8 cellular contexts compared by ENCODE assay signal in genomic region chr3:23806322-23807160, GRCh38. TPM values are rescaled to one million over a fixed set of nuclear protein-coding genes. Genes with fewer than 3 reads are reported as not detected.
A peak's percentile ranks its signal among the peaks of the same experiment; 100 is the strongest.
DNase-seq lines count a peak whose midpoint lies in the region; ATAC-seq, FAIRE-seq and TF ChIP-seq lines count a peak whose summit lies in the region.

No MANE protein-coding gene starts in this region.

- POLR2A ChIA-PET in HepG2 (lab: Yijun Ruan, JAX) = interaction anchor here (1.6 kb wide), 1 partner anchor 111 kb away, joined by 4 read pairs; no protein-coding TSS in a partner anchor

- H3K27ac ChIP-seq in colonic mucosa (peak overlapping the region; percentile 67), HepG2 (ENCODE audit: extremely low read length, insufficient read depth, low read length) (peak overlapping the region; percentile 64)

- H3K4me1 Mint-ChIP-seq in T-helper 17 cell = peaks cover 42% of the 10 kb centered on the region
- H3K4me1 Mint-ChIP-seq in stimulated activated naive CD8-positive, alpha-beta T cell treated with anti-CD3 and anti-CD28 coated beads, Interleukin-15, amount 100 ng/mL, for 72 hours = peaks cover 50% of the 10 kb centered on the region

- CTCF ChIA-PET in HepG2 (lab: Yijun Ruan, JAX; ENCODE audit: low intra/inter-chr PET ratio, low total read pairs) = no interaction called here

- FAIRE-seq in HepG2 (lab: Jason Lieb, UNC) = no peak

- in situ Hi-C loops in HepG2 (cut with HindIII; ENCODE audit: extremely low pct_ligation_motif_present, low pct_unique_long_range_greater_than_20kb) = no loop called here

- no peak for TF ChIP-seq RAD21 in HepG2 (CRISPR knock-in tag; IDR thresholded peaks at IDR 0.05)

- peak overlapping the region; percentile 69 for H3K4me2 ChIP-seq in HepG2 (ENCODE audit: low read depth, low read length)

- no peak for TF ChIP-seq POLR2A in HepG2 (IDR thresholded peaks at IDR 0.05; ENCODE audit: insufficient read depth in 1 of 2, low read depth in 2 of 2, low read length in 2 of 2)

- H2AFZ ChIP-seq in HepG2 (ENCODE audit: low read length) = no peak overlapping the region

- peak; percentile 35 for DNase-seq in NCI-H2107 (lab: John Stamatoyannopoulos, UW)
- DNase-seq in NCI-H2107 treated with DMSO at 0.1 percent for 48 hours (lab: John Stamatoyannopoulos, UW; ENCODE audit: unreplicated experiment) = no peak
- peak in 2 of 3 donors; percentile 7 to 9 for DNase-seq in T-helper 17 cell
- peak; percentile 37 for DNase-seq in colonic mucosa
- DNase-seq in HepG2 (ENCODE audit: low spot score) = no peak
- no peak for DNase-seq in stimulated activated naive CD8-positive, alpha-beta T cell treated with anti-CD3 and anti-CD28 coated beads, Interleukin-15, amount 100 ng/mL, for 72 hours
- no peak for DNase-seq in GF-D8 (lab: John Stamatoyannopoulos, UW)

- intact Hi-C loops in colonic mucosa (cut with DNase I) = no loop called here
- intact Hi-C loops in HepG2 (cut with micrococcal nuclease; ENCODE audit: unreplicated experiment) = no loop called here

- H3K36me3 ChIP-seq in colonic mucosa = no peaks in the 10 kb centered on the region
- no peaks in the 10 kb centered on the region for H3K36me3 ChIP-seq in HepG2 (replicated peaks in 1 of 2; ENCODE audit: control insufficient read depth in 1 of 2, insufficient read depth in 2 of 2, low read length in 2 of 2)

- TF ChIP-seq CTCF in colonic mucosa (IDR thresholded peaks at IDR 0.05) (no peak), HepG2 (CRISPR knock-in tag; IDR thresholded peaks at IDR 0.05) (no peak)

- no peaks in the 10 kb centered on the region for H3K9me3 Mint-ChIP-seq in stimulated activated naive CD8-positive, alpha-beta T cell treated with anti-CD3 and anti-CD28 coated beads, Interleukin-15, amount 100 ng/mL, for 72 hours

- H3K27ac Mint-ChIP-seq in T-helper 17 cell = peak overlapping the region; percentile 98
- H3K27ac Mint-ChIP-seq in stimulated activated naive CD8-positive, alpha-beta T cell treated with anti-CD3 and anti-CD28 coated beads, Interleukin-15, amount 100 ng/mL, for 72 hours = peak overlapping the region; percentile 98 to 99

- no peaks in the 10 kb centered on the region for H3K27me3 Mint-ChIP-seq in T-helper 17 cell
- H3K27me3 Mint-ChIP-seq in stimulated activated naive CD8-positive, alpha-beta T cell treated with anti-CD3 and anti-CD28 coated beads, Interleukin-15, amount 100 ng/mL, for 72 hours = peaks cover 18% of the 10 kb centered on the region

- no TSS peak for BruUV-seq in HepG2 (replicated peaks; lab: Mats Ljungman, UMichigan)

- H3K9ac ChIP-seq in colonic mucosa (ENCODE audit: low read depth in 2 of 2, low read length in 2 of 2) (peak overlapping the region; percentile 74 to 77), HepG2 (ENCODE audit: insufficient read depth, low read depth, low read length) (peak overlapping the region; percentile 72)

- ATAC-seq in HG02943 (IDR thresholded peaks at IDR 0.05; ENCODE audit: low read depth, unreplicated experiment) (peak; percentile 13), T-helper 17 cell (peak; percentile 10), HepG2 (peak; percentile 17)
- peak; percentile 51 for ATAC-seq in stimulated activated naive CD8-positive, alpha-beta T cell treated with anti-CD3 and anti-CD28 coated beads, Interleukin-15, amount 100 ng/mL, for 72 hours

- peak overlapping the region; percentile 94 for H3K4me3 Mint-ChIP-seq in T-helper 17 cell
- peak overlapping the region; percentile 91 to 97 for H3K4me3 Mint-ChIP-seq in stimulated activated naive CD8-positive, alpha-beta T cell treated with anti-CD3 and anti-CD28 coated beads, Interleukin-15, amount 100 ng/mL, for 72 hours

- peaks cover 5% of the 10 kb centered on the region for H3K4me1 ChIP-seq in colonic mucosa
- H3K4me1 ChIP-seq in HepG2 (ENCODE audit: insufficient read depth, low read length) = peaks cover 40% of the 10 kb centered on the region

- H3K79me2 ChIP-seq in HepG2 (ENCODE audit: insufficient read depth, low read length) = peaks cover 13% of the 10 kb centered on the region

- TF ChIP-seq EP300 in HepG2 (IDR thresholded peaks at IDR 0.05; ENCODE audit: low read depth in 2 of 2, low read length in 2 of 2) (no peak), HepG2 (CRISPR knock-in tag; IDR thresholded peaks at IDR 0.05; ENCODE audit: borderline replicate concordance) (no peak)

- no peaks in the 10 kb centered on the region for H3K27me3 ChIP-seq in colonic mucosa
- peaks cover 0 to 11% of the 10 kb centered on the region in 2 experiments; a peak in 1 of 5 replicates for H3K27me3 ChIP-seq in HepG2 (ENCODE audit: control insufficient read depth in 1 of 2, insufficient read depth in 2 of 2, low read length in 2 of 2)

- H4K20me1 ChIP-seq in HepG2 (ENCODE audit: insufficient read depth, low read length) = no peaks in the 10 kb centered on the region

- WGBS in HepG2 (ENCODE audit: low lambda C conversion rate) = under 1% methylated on average over 35 of the region's 79 CpGs

- peak overlapping the region; percentile 87 for H3K4me3 ChIP-seq in colonic mucosa
- peak overlapping the region; percentile 79 to 83 (median 80) for H3K4me3 ChIP-seq in HepG2 (replicated peaks in 1 of 3; ENCODE audit: insufficient read depth in 1 of 3, low read depth in 2 of 3, low read length in 3 of 3)

- H3K36me3 Mint-ChIP-seq in T-helper 17 cell (ENCODE audit: low read depth) = peaks cover 13% of the 10 kb centered on the region

- H3K9me3 ChIP-seq in T-helper 17 cell (ENCODE audit: control insufficient read depth, low read length, poor library complexity, severe bottlenecking) (no peaks in the 10 kb centered on the region), colonic mucosa (no peaks in the 10 kb centered on the region), HepG2 (ENCODE audit: low read length) (no peaks in the 10 kb centered on the region)

TF ChIP-seq in HepG2, 621 proteins besides CTCF, POLR2A, EP300 and RAD21 (continues in another document):
- 0 out of 2 replicates have a peak, but pooled peaks have one; percentile 38 for TF ChIP-seq ZNF703 (CRISPR knock-in tag; IDR thresholded peaks at IDR 0.05; ENCODE audit: borderline replicate concordance)
- TF ChIP-seq RFXANK (CRISPR knock-in tag; IDR thresholded peaks at IDR 0.05) = no peak
- peak; percentile 45; the same call in 1 of the 2 replicates for TF ChIP-seq PHF8 (CRISPR knock-in tag; IDR thresholded peaks at IDR 0.05)
- no peak for TF ChIP-seq TRIM24 (CRISPR knock-in tag; IDR thresholded peaks at IDR 0.05)
- TF ChIP-seq GATAD2A (CRISPR knock-in tag; IDR thresholded peaks at IDR 0.05) = 0 out of 2 replicates have a peak, but pooled peaks have one; percentile 12
- TF ChIP-seq HMGXB4 (CRISPR knock-in tag; IDR thresholded peaks at IDR 0.05; ENCODE audit: borderline replicate concordance in 1 of 2, low read depth in 1 of 2) = peak in 1 of 2 experiments; percentile 36; a peak in 1 of 4 replicates
- peak; percentile 59; the same call in 1 of the 2 replicates for TF ChIP-seq ZNF891 (CRISPR knock-in tag; IDR thresholded peaks at IDR 0.05)
- TF ChIP-seq HOXA9 (CRISPR knock-in tag; IDR thresholded peaks at IDR 0.05; ENCODE audit: borderline replicate concordance) = no peak
- 0 out of 2 replicates have a peak, but pooled peaks have one; percentile 26 for TF ChIP-seq TBX2 (CRISPR knock-in tag; IDR thresholded peaks at IDR 0.05; ENCODE audit: borderline replicate concordance)
- TF ChIP-seq SAP130 (CRISPR knock-in tag; IDR thresholded peaks at IDR 0.05; ENCODE audit: low read depth) = peak; percentile 41; the same call in 1 of the 2 replicates
- TF ChIP-seq ZNF747 (CRISPR knock-in tag; IDR thresholded peaks at IDR 0.05; ENCODE audit: borderline replicate concordance) = peak; percentile 56; the same call in 1 of the 2 replicates
- TF ChIP-seq ZNF543 (CRISPR knock-in tag; IDR thresholded peaks at IDR 0.05) = no peak

RNA-seq across cellular contexts. Expression of gene UBE2E1, which starts 0.8 kb away (rescaled TPM):
- total RNA-seq in T-helper 17 cell = 10 to 100 TPM; 62.2 to 70.7 TPM
- total RNA-seq in colonic mucosa = 10 to 100 TPM; 68.6 to 81.7 TPM
- total RNA-seq in HepG2 (2016; rRNA removed; fragmentation: Illumina TruSeq; extraction: Trizol) = 61.8 and 82.6 TPM in 2 replicates
- 27.8 and 29.8 TPM in 2 replicates for total RNA-seq in HepG2 (2016; cell fraction: cytosol; rRNA removed; fragmentation: Illumina TruSeq; extraction: Trizol; ENCODE audit: low read depth)
- 56.6 and 91.5 TPM in 2 replicates for total RNA-seq in HepG2 (2016; cell fraction: insoluble cytoplasmic fraction; rRNA removed; fragmentation: Illumina TruSeq; extraction: Trizol)
- total RNA-seq in HepG2 (2016; cell fraction: membrane; rRNA removed; fragmentation: Illumina TruSeq; extraction: Trizol) = 51.7 and 51.8 TPM in 2 replicates
- total RNA-seq in HepG2 (2016; cell fraction: nucleus; rRNA removed; fragmentation: Illumina TruSeq; extraction: Trizol) = 40.2 and 43.9 TPM in 2 replicates
- 55.4 and 56.2 TPM in 2 replicates for polyA plus RNA-seq in HepG2 (2011; rRNA removed)
- 25.3 and 41.0 TPM in 2 replicates for polyA plus RNA-seq in HepG2 (2011; cell fraction: cytosol; rRNA removed)
- 24.4 and 30.9 TPM in 2 replicates for polyA plus RNA-seq in HepG2 (2011; cell fraction: nucleus; rRNA removed)
- 65.9 and 73.0 TPM in 2 replicates for polyA plus RNA-seq in HepG2 (2012)
- polyA plus RNA-seq in HepG2 (2016; cell fraction: cytosol; fragmentation: Illumina TruSeq; extraction: Trizol; ENCODE audit: low read depth) = 40.2 and 48.2 TPM in 2 replicates
- 112 and 129 TPM in 2 replicates for polyA plus RNA-seq in HepG2 (2016; cell fraction: insoluble cytoplasmic fraction; fragmentation: Illumina TruSeq; extraction: Trizol; ENCODE audit: low read depth)
- polyA plus RNA-seq in HepG2 (2016; cell fraction: membrane; fragmentation: Illumina TruSeq; extraction: Trizol; ENCODE audit: low read depth) = 57.7 and 60.5 TPM in 2 replicates
- 73.6 and 78.6 TPM in 2 replicates for polyA plus RNA-seq in HepG2 (2016; cell fraction: nucleus; fragmentation: Illumina TruSeq; extraction: Trizol; ENCODE audit: insufficient read depth, low read depth)
- 26.6 and 37.3 TPM in 2 replicates for polyA minus RNA-seq in HepG2 (2011; rRNA and poly(A)+ RNA removed; ENCODE audit: low replicate concordance)
- 24.6 and 36.0 TPM in 2 replicates for polyA minus RNA-seq in HepG2 (2011; cell fraction: cytosol; rRNA and poly(A)+ RNA removed)
- 47.8 and 70.1 TPM in 2 replicates for polyA minus RNA-seq in HepG2 (2011; cell fraction: nucleus; rRNA and poly(A)+ RNA removed)

Comparison
In these comparisons a context has a peak if more than half of its experiments do, and no peak if none do; other contexts are left out.
1. DNase-seq: peak in NCI-H2107 (single experiment), T-helper 17 cell (2 of 3) and colonic mucosa (single experiment); none in NCI-H2107 treated with DMSO at 0.1 percent for 48 hours (single experiment), HepG2 (single experiment), stimulated activated naive CD8-positive, alpha-beta T cell treated with anti-CD3 and anti-CD28 coated beads, Interleukin-15, amount 100 ng/mL, for 72 hours (0 of 2) and GF-D8 (single experiment).
2. Peak in every context shown above with its lines, with median percentiles within 50 percentile points of each other: ATAC-seq.